ENCODE assay signal across 8 cellular contexts in genomic region chr3:58536501-58537411, GRCh38. TPM values are rescaled to one million over a fixed set of nuclear protein-coding genes. Genes with fewer than 3 reads are reported as not detected.
A peak's percentile ranks its signal among the peaks of the same experiment; 100 is the strongest.
DNase-seq lines count a peak whose midpoint lies in the region; ATAC-seq and TF ChIP-seq lines count a peak whose summit lies in the region.
"Had no signal": no experiment of that assay in that cellular context is flagged by ENCODE, and none has a peak within 500 bp of the region (broad histone marks: within the 10 kb centered on the region; RNA-seq: fewer than 3 reads in every experiment).

Gene ACOX2, minus strand, starts transcription at chr3:58537190. Its CDS starts 2,084 bp downstream, at chr3:58535106.

- 29 to 35% methylated on average over 13 of the region's 13 CpGs for WGBS in esophagus, 2 donors

- H3K4me1 ChIP-seq in esophagus (ENCODE audit: control insufficient read depth in 2 of 2, insufficient read depth in 2 of 2, low read length in 1 of 2) (peaks cover 5 to 23% of the 10 kb centered on the region in 2 donors), tibial artery (peaks cover 0 to 30% (median 23%) of the 10 kb centered on the region in 4 donors)

- DNase-seq in NCI-H226 (peak; percentile 31), mesenteric fat pad (ENCODE audit: low spot score) (no peak), tibial artery (peak; percentile 78 to 85), GM13977 (ENCODE audit: low spot score) (no peak)

- H3K9me3 ChIP-seq in esophagus (ENCODE audit: control insufficient read depth in 2 of 2, insufficient read depth in 1 of 2, low read depth in 1 of 2, low read length in 1 of 2) (no peaks in the 10 kb centered on the region), tibial artery (no peaks in the 10 kb centered on the region)

- H3K27ac ChIP-seq in esophagus (ENCODE audit: low read depth in 2 of 2, low read length in 1 of 2), result peak within 1 kb of the TSS; percentile 69 to 83
- peak within 1 kb of the TSS; percentile 74 to 83 for H3K27ac ChIP-seq in tibial artery
- H3K27ac ChIP-seq: HL-60 had no signal

- H3K4me3 ChIP-seq in esophagus (ENCODE audit: low read depth in 1 of 2, low read length in 2 of 2), result peak within 1 kb of the TSS; percentile 7 to 23
- peak within 1 kb of the TSS; percentile 46 for H3K4me3 ChIP-seq in tibial artery

- H3K27me3 ChIP-seq in esophagus (ENCODE audit: control insufficient read depth in 1 of 2, insufficient read depth in 2 of 2, low read length in 2 of 2), result no peaks in the 10 kb centered on the region
- H3K27me3 ChIP-seq in tibial artery, result no peaks in the 10 kb centered on the region

- no peaks in the 10 kb centered on the region for H3K36me3 ChIP-seq in esophagus (ENCODE audit: control insufficient read depth in 2 of 2, insufficient read depth in 2 of 2, low read length in 1 of 2)
- peaks cover 2 to 18% (median 16%) of the 10 kb centered on the region in 3 donors for H3K36me3 ChIP-seq in tibial artery

- TF ChIP-seq CTCF in tibial artery (IDR thresholded peaks at IDR 0.05), result no peak
- TF ChIP-seq CTCF in GM13977 (IDR thresholded peaks at IDR 0.05; ENCODE audit: extremely low read depth, insufficient read depth, missing control alignments), result no peak

- intact Hi-C loops in tibial artery (cut with DNase I; ENCODE audit: low total_unique reads), result no loop called here

- in situ Hi-C loops in GM13977 (cut with MboI; ENCODE audit: low pct_unique_long_range_greater_than_20kb, low sequenced_read_pairs, unreplicated experiment), result no loop called here

- no peak for ATAC-seq in GM18909 (IDR thresholded peaks at IDR 0.05; ENCODE audit: poor library complexity, unreplicated experiment)
- no peak for ATAC-seq in GM21717 (IDR thresholded peaks at IDR 0.05; ENCODE audit: unreplicated experiment)

RNA-seq across cellular contexts. Expression of gene ACOX2, which starts in this region (rescaled TPM):
- polyA plus RNA-seq in esophagus, result 10 to 100 TPM; 13.9 to 19.7 TPM
- 18.8 TPM for total RNA-seq in mesenteric fat pad

Comparison
In these comparisons a context has a peak if more than half of its experiments do, and no peak if none do; other contexts are left out.
1. DNase-seq: peak in NCI-H226 (single experiment) and tibial artery (2 of 2); none in mesenteric fat pad (single experiment) and GM13977 (single experiment).